In the genomic region with DNA sequence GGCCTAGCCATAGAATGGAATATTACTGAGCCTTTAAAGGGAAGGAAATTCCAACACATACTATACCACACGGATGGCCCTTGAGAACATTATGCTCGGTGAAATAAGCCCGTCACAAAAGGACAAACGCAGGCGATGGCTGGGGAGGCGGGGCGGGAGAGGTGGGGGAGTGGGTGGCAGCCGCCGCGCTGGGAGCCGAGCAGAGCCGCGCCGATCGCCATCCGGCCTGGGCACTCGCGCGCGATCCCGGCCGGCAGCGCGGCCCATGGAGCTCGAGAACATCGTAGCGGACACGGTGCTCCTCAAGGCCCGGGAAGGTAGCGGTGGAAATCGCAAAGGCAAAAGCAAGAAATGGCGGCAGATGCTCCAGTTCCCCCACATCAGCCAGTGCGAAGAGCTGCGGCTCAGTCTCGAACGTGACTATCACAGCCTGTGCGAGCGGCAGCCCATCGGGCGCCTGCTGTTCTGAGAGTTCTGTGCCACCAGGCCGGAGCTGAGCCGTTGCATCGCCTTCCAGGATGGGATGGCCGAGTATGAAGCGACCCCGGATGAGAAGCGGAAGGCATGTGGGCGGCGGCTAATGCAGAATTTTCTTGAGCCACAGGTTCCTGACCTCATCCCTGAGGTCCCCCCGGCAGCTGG, we compare ENCODE assay signal across 13 cellular contexts.
DNase-seq lines count a peak whose midpoint lies in the region; ATAC-seq and TF ChIP-seq lines count a peak whose summit lies in the region.
"Had no signal": no experiment of that assay in that cellular context is flagged by ENCODE, and none has a peak within 500 bp of the region (broad histone marks: within the 10 kb centered on the region; RNA-seq: fewer than 3 reads in every experiment).

No MANE protein-coding gene starts in this region.

- peaks cover 0 to 3% (median 3%) of the 10 kb centered on the region in 3 donors for H3K36me3 ChIP-seq in tibial artery

- no peak overlapping the region for H3K27ac Mint-ChIP-seq in activated T-cell treated with anti-CD3 and anti-CD28 coated beads, Interleukin-2, amount 50 U/mL, for 24 hours
- H3K27ac Mint-ChIP-seq in stimulated activated memory B cell treated with anti-CD40 and anti-IgM and Interleukin-4, amounts not matched to agents 10 μg/mL and 1 μg/mL and 100 μg/mL, for 72 hours: no peak overlapping the region

- H3K27me3 Mint-ChIP-seq in activated T-cell treated with anti-CD3 and anti-CD28 coated beads, Interleukin-2, amount 50 U/mL, for 24 hours: no peaks in the 10 kb centered on the region
- H3K27me3 Mint-ChIP-seq in stimulated activated memory B cell treated with anti-CD40 and anti-IgM and Interleukin-4, amounts not matched to agents 10 μg/mL and 1 μg/mL and 100 μg/mL, for 72 hours: no peaks in the 10 kb centered on the region
- H3K27me3 Mint-ChIP-seq: naive thymus-derived CD8-positive, alpha-beta T cell had no signal

- H3K4me3 ChIP-seq in tibial artery: peak overlapping the region; percentile 17 to 20

- no peak for ATAC-seq in stimulated activated memory B cell treated with anti-CD40 and anti-IgM and Interleukin-4, amounts not matched to agents 10 μg/mL and 1 μg/mL and 100 μg/mL, for 72 hours

- peak overlapping the region; percentile 33 for H3K27ac ChIP-seq in caudate nucleus (ENCODE audit: low read depth, low read length)
- no peak overlapping the region for H3K27ac ChIP-seq in tibial artery

- no peaks in the 10 kb centered on the region for H3K4me1 ChIP-seq in tibial artery

- intact Hi-C loops in tibial artery (cut with DNase I; ENCODE audit: low total_unique reads): no loop called here

- H3K9me3 ChIP-seq in tibial artery: peaks cover 0 to 8% (median 0%) of the 10 kb centered on the region in 3 donors

- peak overlapping the region; percentile 47 for H3K4me3 Mint-ChIP-seq in activated T-cell treated with anti-CD3 and anti-CD28 coated beads, Interleukin-2, amount 50 U/mL, for 24 hours
- no peak overlapping the region for H3K4me3 Mint-ChIP-seq in stimulated activated memory B cell treated with anti-CD40 and anti-IgM and Interleukin-4, amounts not matched to agents 10 μg/mL and 1 μg/mL and 100 μg/mL, for 72 hours

- no peak for DNase-seq in activated T-cell treated with anti-CD3 and anti-CD28 coated beads, Interleukin-2, amount 50 U/mL, for 24 hours
- DNase-seq in activated T-cell treated with anti-CD3 and anti-CD28 coated beads for 4 hours: no peak
- DNase-seq in caudate nucleus (lab: John Stamatoyannopoulos, UW): peak in 6 of 61 donors; percentile 6 to 34 (median 22)
- DNase-seq in left kidney (ENCODE audit: low read depth, low spot score): peak; percentile 54
- no peak for DNase-seq in tibial artery
- no peak for DNase-seq in GM13977 (ENCODE audit: low spot score)
- no peak for DNase-seq in NCI-H82 (lab: John Stamatoyannopoulos, UW)
- DNase-seq: activated CD4-positive, alpha-beta T cell treated with anti-CD3 and anti-CD28 coated beads for 4 hours; activated gamma-delta T cell; naive thymus-derived CD8-positive, alpha-beta T cell; NCI-H510A treated with DMSO at 0.1 percent for 48 hours; T-helper 2 cell had no signal

- H3K36me3 Mint-ChIP-seq in activated T-cell treated with anti-CD3 and anti-CD28 coated beads, Interleukin-2, amount 50 U/mL, for 24 hours (ENCODE audit: low read depth): peaks cover 6% of the 10 kb centered on the region
- peaks cover 7% of the 10 kb centered on the region for H3K36me3 Mint-ChIP-seq in stimulated activated memory B cell treated with anti-CD40 and anti-IgM and Interleukin-4, amounts not matched to agents 10 μg/mL and 1 μg/mL and 100 μg/mL, for 72 hours

- H3K9me3 Mint-ChIP-seq in activated T-cell treated with anti-CD3 and anti-CD28 coated beads, Interleukin-2, amount 50 U/mL, for 24 hours: no peaks in the 10 kb centered on the region
- no peaks in the 10 kb centered on the region for H3K9me3 Mint-ChIP-seq in stimulated activated memory B cell treated with anti-CD40 and anti-IgM and Interleukin-4, amounts not matched to agents 10 μg/mL and 1 μg/mL and 100 μg/mL, for 72 hours
- H3K9me3 Mint-ChIP-seq: naive thymus-derived CD8-positive, alpha-beta T cell had no signal

- H3K27me3 ChIP-seq in tibial artery: no peaks in the 10 kb centered on the region

- TF ChIP-seq CTCF in tibial artery (IDR thresholded peaks at IDR 0.05) (no peak), GM13977 (IDR thresholded peaks at IDR 0.05; ENCODE audit: extremely low read depth, insufficient read depth, missing control alignments) (no peak)

- in situ Hi-C loops in GM13977 (cut with MboI; ENCODE audit: low pct_unique_long_range_greater_than_20kb, low sequenced_read_pairs, unreplicated experiment): no loop called here

- H3K4me1 Mint-ChIP-seq in activated T-cell treated with anti-CD3 and anti-CD28 coated beads, Interleukin-2, amount 50 U/mL, for 24 hours (ENCODE audit: low read depth): peaks cover 13% of the 10 kb centered on the region
- H3K4me1 Mint-ChIP-seq in stimulated activated memory B cell treated with anti-CD40 and anti-IgM and Interleukin-4, amounts not matched to agents 10 μg/mL and 1 μg/mL and 100 μg/mL, for 72 hours: peaks cover 7% of the 10 kb centered on the region
